Comparison of ENCODE assay signal across 15 cellular contexts in genomic region chr1:241730031-241730430, GRCh38.
A peak's percentile ranks its signal among the peaks of the same experiment; 100 is the strongest.
DNase-seq lines count a peak whose midpoint lies in the region; ATAC-seq, FAIRE-seq and TF ChIP-seq lines count a peak whose summit lies in the region.
"Had no signal": no experiment of that assay in that cellular context is flagged by ENCODE, and none has a peak within 500 bp of the region (broad histone marks: within the 10 kb centered on the region; RNA-seq: fewer than 3 reads in every experiment).

No MANE protein-coding gene starts in this region.

- in situ Hi-C loops in K562 (cut with MboI), result no loop called here

- no peak overlapping the region for H3K9ac ChIP-seq in K562 (ENCODE audit: insufficient read depth in 1 of 2, low read depth in 2 of 2, low read length in 2 of 2)
- no peak overlapping the region for H3K9ac ChIP-seq in mesendoderm (ENCODE audit: low read length)

- H2AK5ac ChIP-seq in mesendoderm (ENCODE audit: low read length), result no peak overlapping the region

- no peak overlapping the region for H4K8ac ChIP-seq in mesendoderm (ENCODE audit: low read depth, low read length)

- peaks cover 1% of the 10 kb centered on the region for H3K27me3 Mint-ChIP-seq in GM23338 (ENCODE audit: insufficient read depth, low read depth, poor library complexity)

- H3K79me2 ChIP-seq in GM23338 (replicated peaks; ENCODE audit: insufficient read depth) (no peaks in the 10 kb centered on the region), K562 (ENCODE audit: control insufficient read depth, insufficient read depth, low read length) (no peaks in the 10 kb centered on the region), mesendoderm (ENCODE audit: control insufficient read depth, insufficient read depth, low read length) (no peaks in the 10 kb centered on the region), OCI-LY7 (ENCODE audit: insufficient read depth, low read depth, low read length) (no peaks in the 10 kb centered on the region)

- H4K5ac ChIP-seq in mesendoderm (ENCODE audit: low read length), result no peak overlapping the region

- H3K36me3 ChIP-seq in GM23338 (ENCODE audit: insufficient read depth) (no peaks in the 10 kb centered on the region; the same call in 1 of the 2 replicates), K562 (ENCODE audit: control insufficient read depth, insufficient read depth, low read length) (no peaks in the 10 kb centered on the region), mesendoderm (ENCODE audit: control insufficient read depth, insufficient read depth, low read length) (no peaks in the 10 kb centered on the region), esophagus squamous epithelium (no peaks in the 10 kb centered on the region), OCI-LY7 (ENCODE audit: insufficient read depth, low read length) (no peaks in the 10 kb centered on the region)
- H3K36me3 ChIP-seq: BE2C had no signal

- no peaks in the 10 kb centered on the region for H3K9me3 ChIP-seq in K562 (replicated peaks; ENCODE audit: control insufficient read depth, insufficient read depth, low read depth, low read length)
- H3K9me3 ChIP-seq in esophagus squamous epithelium, result no peaks in the 10 kb centered on the region
- no peaks in the 10 kb centered on the region for H3K9me3 ChIP-seq in OCI-LY7 (ENCODE audit: low read length)
- H3K9me3 ChIP-seq: BE2C had no signal

- no peak overlapping the region for H3K23ac ChIP-seq in mesendoderm (ENCODE audit: low read length)

- H3K9me2 ChIP-seq in GM23338 (ENCODE audit: insufficient read depth), result no peaks in the 10 kb centered on the region
- H3K9me2 ChIP-seq in OCI-LY7 (ENCODE audit: insufficient read depth, low read length), result no peaks in the 10 kb centered on the region

- H3K27ac ChIP-seq in GM23338 (ENCODE audit: low read depth), result no peak overlapping the region
- no peak overlapping the region for H3K27ac ChIP-seq in K562 (ENCODE audit: extremely low read depth, low read depth, low read length)
- H3K27ac ChIP-seq in mesendoderm (ENCODE audit: low read depth, low read length), result no peak overlapping the region
- no peak overlapping the region for H3K27ac ChIP-seq in esophagus squamous epithelium
- H3K27ac ChIP-seq in OCI-LY7 (ENCODE audit: low read depth, low read length, poor library complexity, severe bottlenecking), result no peak overlapping the region
- H3K27ac ChIP-seq: C4-2B had no signal

- ATAC-seq in GM23338, result peak; percentile 51; the same call in 2 of the 3 replicates
- ATAC-seq in K562, result peak; percentile 47
- no peak for ATAC-seq in GM19463 (IDR thresholded peaks at IDR 0.05; ENCODE audit: unreplicated experiment)

- H3K56ac ChIP-seq in mesendoderm (ENCODE audit: low read length), result no peak overlapping the region

- FAIRE-seq in K562 (lab: Jason Lieb, UNC), result no peak
- FAIRE-seq: A204.1, GM12891 had no signal

- TF ChIP-seq RAD21 in Ishikawa (IDR thresholded peaks at IDR 0.05; ENCODE audit: low read depth), result no peak
- TF ChIP-seq RAD21 in K562 (CRISPR knock-in tag; conservative IDR thresholded peaks at IDR 0.05 in 1 of 2, IDR thresholded peaks at IDR 0.05 in 1 of 2), result no peak

- no peak overlapping the region for H3K4me3 ChIP-seq in GM23338
- H3K4me3 ChIP-seq in K562, result no peak overlapping the region
- no peak overlapping the region for H3K4me3 ChIP-seq in mesendoderm (ENCODE audit: low read length)
- no peak overlapping the region for H3K4me3 ChIP-seq in esophagus squamous epithelium
- no peak overlapping the region for H3K4me3 ChIP-seq in OCI-LY7 (ENCODE audit: low read depth, low read length, poor library complexity, severe bottlenecking)

- CTCF ChIA-PET in K562 (lab: Yijun Ruan, JAX; ENCODE audit: low intra/inter-chr PET ratio), result no interaction called here
- CTCF ChIA-PET in OCI-LY7 (lab: Charles Lee; ENCODE audit: unreplicated experiment), result no interaction called here

- H3K4me1 ChIP-seq in GM23338 (ENCODE audit: insufficient read depth) (no peaks in the 10 kb centered on the region), K562 (replicated peaks in 1 of 2; ENCODE audit: control insufficient read depth in 2 of 2, insufficient read depth in 2 of 2, low read length in 2 of 2) (peaks cover 3 to 13% of the 10 kb centered on the region in 2 experiments; a peak in 3 of 5 replicates), mesendoderm (ENCODE audit: control insufficient read depth, low read depth, low read length) (no peaks in the 10 kb centered on the region), esophagus squamous epithelium (no peaks in the 10 kb centered on the region), OCI-LY7 (ENCODE audit: insufficient read depth, low read length, poor library complexity, severe bottlenecking) (no peaks in the 10 kb centered on the region)
- H3K4me1 ChIP-seq: BE2C had no signal

- H3F3A ChIP-seq in GM23338 (replicated peaks; ENCODE audit: low read depth), result no peaks in the 10 kb centered on the region

- TF ChIP-seq POLR2A in K562 (conservative IDR thresholded peaks at IDR 0.05) (no peak), esophagus squamous epithelium (IDR thresholded peaks at IDR 0.05) (no peak)

- TF ChIP-seq CTCF in GM23338 (conservative IDR thresholded peaks at IDR 0.05; ENCODE audit: low read depth in 2 of 2) (no peak), K562 (IDR thresholded peaks at IDR 0.05 in 2 of 3, conservative IDR thresholded peaks at IDR 0.05 in 1 of 3; ENCODE audit: insufficient read depth in 2 of 3, low read depth in 1 of 3, low read length in 3 of 3) (no peak), esophagus squamous epithelium (IDR thresholded peaks at IDR 0.05) (no peak), OCI-LY7 (conservative IDR thresholded peaks at IDR 0.05; ENCODE audit: low read length) (no peak)

- no peaks in the 10 kb centered on the region for H3K27me3 ChIP-seq in GM23338 (ENCODE audit: insufficient read depth)
- H3K27me3 ChIP-seq in K562 (ENCODE audit: control insufficient read depth in 2 of 2, insufficient read depth in 2 of 2, low read length in 2 of 2), result no peaks in the 10 kb centered on the region
- no peaks in the 10 kb centered on the region for H3K27me3 ChIP-seq in mesendoderm (ENCODE audit: insufficient read depth, low read length, poor library complexity)
- no peaks in the 10 kb centered on the region for H3K27me3 ChIP-seq in esophagus squamous epithelium
- H3K27me3 ChIP-seq: BE2C had no signal

- no peaks in the 10 kb centered on the region for H4K20me1 ChIP-seq in GM23338 (replicated peaks; ENCODE audit: insufficient read depth)
- H4K20me1 ChIP-seq in K562 (replicated peaks; ENCODE audit: control insufficient read depth, insufficient read depth, low read length), result no peaks in the 10 kb centered on the region
- H4K20me1 ChIP-seq in OCI-LY7 (ENCODE audit: insufficient read depth, low read length), result no peaks in the 10 kb centered on the region

- POLR2A ChIA-PET in K562 (lab: Yijun Ruan, JAX), result interaction anchor here (0.5 to 1.1 kb wide), 3 partner anchors 8 to 30 kb away, joined by 3 to 6 read pairs (median 3); no protein-coding TSS in a partner anchor
- POLR2A ChIA-PET in OCI-LY7 (lab: Charles Lee), result no interaction called here

- no peak overlapping the region for H2BK5ac ChIP-seq in mesendoderm (ENCODE audit: low read length)

- no peak overlapping the region for H3K4me2 ChIP-seq in GM23338
- no peak overlapping the region for H3K4me2 ChIP-seq in K562 (ENCODE audit: insufficient read depth, low read length)
- no peak overlapping the region for H3K4me2 ChIP-seq in mesendoderm (ENCODE audit: low read length)
- H3K4me2 ChIP-seq in OCI-LY7 (ENCODE audit: low read length), result no peak overlapping the region

- no peak overlapping the region for H3K4ac ChIP-seq in mesendoderm (ENCODE audit: low read depth, low read length)

- H2BK120ac ChIP-seq in mesendoderm (ENCODE audit: low read depth, low read length), result no peak overlapping the region

- no peaks in the 10 kb centered on the region for H3K4me1 Mint-ChIP-seq in GM23338

- no peak for DNase-seq in GM23338 (ENCODE audit: low spot score)
- DNase-seq in K562 (ENCODE audit: extremely low read depth in 1 of 4, low spot score in 3 of 4), result no peak
- peak; percentile 42 for DNase-seq in mesendoderm
- no peak for DNase-seq in esophagus squamous epithelium (lab: John Stamatoyannopoulos, UW)
- DNase-seq in OCI-LY7 (ENCODE audit: low spot score), result no peak
- DNase-seq: BE2C; CD4-positive, alpha-beta memory T cell; DMS79; H7; IMR-90 had no signal

- H3K36me3 Mint-ChIP-seq in GM23338 (ENCODE audit: low read depth), result no peaks in the 10 kb centered on the region
- H3K36me3 Mint-ChIP-seq: CD4-positive, alpha-beta memory T cell had no signal

- no peak overlapping the region for H3K18ac ChIP-seq in mesendoderm (ENCODE audit: low read length)

- no peaks in the 10 kb centered on the region for H3K9me3 Mint-ChIP-seq in GM23338
- H3K9me3 Mint-ChIP-seq: CD4-positive, alpha-beta memory T cell had no signal

- no TSS peak for BruUV-seq in K562 (replicated peaks; lab: Mats Ljungman, UMichigan)
- BruUV-seq in OCI-LY7 (replicated peaks; lab: Mats Ljungman, UMichigan), result no TSS peak

- TF ChIP-seq EP300 in Ishikawa (IDR thresholded peaks at IDR 0.05; ENCODE audit: borderline replicate concordance), result no peak
- TF ChIP-seq EP300 in K562 (IDR thresholded peaks at IDR 0.05; ENCODE audit: low read length), result no peak

- no peak overlapping the region for H2AFZ ChIP-seq in GM23338
- no peak overlapping the region for H2AFZ ChIP-seq in K562 (ENCODE audit: low read depth, low read length)
- no peak overlapping the region for H2AFZ ChIP-seq in OCI-LY7 (ENCODE audit: low read length)

- no peak overlapping the region for H3K4me3 Mint-ChIP-seq in GM23338
- H3K4me3 Mint-ChIP-seq: CD4-positive, alpha-beta memory T cell had no signal

- no peak overlapping the region for H3K27ac Mint-ChIP-seq in GM23338
- H3K27ac Mint-ChIP-seq: CD4-positive, alpha-beta memory T cell had no signal

- no peaks in the 10 kb centered on the region for H3K9me1 ChIP-seq in K562 (ENCODE audit: control insufficient read depth, insufficient read depth, low read length)

- H3K79me1 ChIP-seq in mesendoderm (ENCODE audit: low read length), result no peaks in the 10 kb centered on the region

- intact Hi-C loops in K562 (cut with micrococcal nuclease) (no loop called here), esophagus squamous epithelium (cut with DNase I) (no loop called here), OCI-LY7 (cut with micrococcal nuclease; ENCODE audit: unreplicated experiment) (no loop called here)

- H2BK15ac ChIP-seq in mesendoderm (replicated peaks; ENCODE audit: low read depth), result no peak overlapping the region

TF ChIP-seq in Ishikawa, 13 proteins besides CTCF, POLR2A, EP300 and RAD21 (continues in another document):
- TF ChIP-seq MAX (IDR thresholded peaks at IDR 0.05), result no peak
- no peak for TF ChIP-seq ZBTB7A (IDR thresholded peaks at IDR 0.05; ENCODE audit: low read depth)

TF ChIP-seq in K562, 482 proteins besides CTCF, POLR2A, EP300 and RAD21 (continues in another document):
- TF ChIP-seq MIER1 (IDR thresholded peaks at IDR 0.05; ENCODE audit: low read depth), result peak; percentile 79; the same call in 1 of the 2 replicates
